2 cellular contexts compared by ENCODE assay signal in the genomic region with DNA sequence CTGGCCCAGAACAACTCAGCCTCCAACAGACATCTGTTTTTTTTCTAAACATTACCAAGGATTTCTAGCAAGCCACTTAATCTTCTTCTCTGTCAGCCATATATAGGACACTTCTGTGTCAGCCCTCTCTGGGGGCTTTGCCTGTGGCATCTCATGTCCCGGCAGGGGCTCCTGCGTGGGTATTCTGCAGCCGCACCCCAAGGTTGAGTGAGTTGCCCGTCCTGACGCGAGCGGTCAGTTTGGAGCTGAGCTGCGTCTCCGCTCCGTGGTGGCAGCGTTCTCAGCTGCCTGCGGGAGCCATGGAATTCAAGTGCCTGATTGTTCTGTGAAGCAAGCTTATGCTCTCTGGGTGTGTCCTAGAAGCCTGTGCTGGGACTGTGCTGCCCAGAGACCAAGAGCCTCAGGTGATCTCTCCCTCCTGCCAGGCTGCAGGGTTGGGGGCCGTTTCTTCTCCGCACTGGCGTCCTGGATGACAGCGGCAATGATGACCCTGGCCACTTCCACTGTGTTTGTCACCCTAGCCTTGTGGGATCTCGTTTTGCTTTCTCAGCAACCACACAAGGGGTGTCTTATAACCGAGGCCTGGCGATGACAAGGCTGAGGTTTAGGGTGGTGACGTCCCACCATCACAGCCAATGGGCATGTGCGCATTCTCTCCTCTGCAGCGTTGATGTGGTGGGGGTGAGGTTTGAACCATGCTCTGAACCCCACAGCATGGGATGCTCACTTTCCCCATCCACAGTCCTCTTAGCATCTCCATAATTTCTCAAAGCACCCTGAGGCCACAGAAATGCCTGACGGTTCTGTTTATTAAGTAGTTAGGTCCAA.
TF ChIP-seq lines count a peak whose summit lies in the region.

No MANE protein-coding gene starts in this region.

TF ChIP-seq in GM23338, 12 proteins besides CTCF, POLR2A, EP300 and RAD21 (continued from another document):
- TF ChIP-seq, protein P1, sequence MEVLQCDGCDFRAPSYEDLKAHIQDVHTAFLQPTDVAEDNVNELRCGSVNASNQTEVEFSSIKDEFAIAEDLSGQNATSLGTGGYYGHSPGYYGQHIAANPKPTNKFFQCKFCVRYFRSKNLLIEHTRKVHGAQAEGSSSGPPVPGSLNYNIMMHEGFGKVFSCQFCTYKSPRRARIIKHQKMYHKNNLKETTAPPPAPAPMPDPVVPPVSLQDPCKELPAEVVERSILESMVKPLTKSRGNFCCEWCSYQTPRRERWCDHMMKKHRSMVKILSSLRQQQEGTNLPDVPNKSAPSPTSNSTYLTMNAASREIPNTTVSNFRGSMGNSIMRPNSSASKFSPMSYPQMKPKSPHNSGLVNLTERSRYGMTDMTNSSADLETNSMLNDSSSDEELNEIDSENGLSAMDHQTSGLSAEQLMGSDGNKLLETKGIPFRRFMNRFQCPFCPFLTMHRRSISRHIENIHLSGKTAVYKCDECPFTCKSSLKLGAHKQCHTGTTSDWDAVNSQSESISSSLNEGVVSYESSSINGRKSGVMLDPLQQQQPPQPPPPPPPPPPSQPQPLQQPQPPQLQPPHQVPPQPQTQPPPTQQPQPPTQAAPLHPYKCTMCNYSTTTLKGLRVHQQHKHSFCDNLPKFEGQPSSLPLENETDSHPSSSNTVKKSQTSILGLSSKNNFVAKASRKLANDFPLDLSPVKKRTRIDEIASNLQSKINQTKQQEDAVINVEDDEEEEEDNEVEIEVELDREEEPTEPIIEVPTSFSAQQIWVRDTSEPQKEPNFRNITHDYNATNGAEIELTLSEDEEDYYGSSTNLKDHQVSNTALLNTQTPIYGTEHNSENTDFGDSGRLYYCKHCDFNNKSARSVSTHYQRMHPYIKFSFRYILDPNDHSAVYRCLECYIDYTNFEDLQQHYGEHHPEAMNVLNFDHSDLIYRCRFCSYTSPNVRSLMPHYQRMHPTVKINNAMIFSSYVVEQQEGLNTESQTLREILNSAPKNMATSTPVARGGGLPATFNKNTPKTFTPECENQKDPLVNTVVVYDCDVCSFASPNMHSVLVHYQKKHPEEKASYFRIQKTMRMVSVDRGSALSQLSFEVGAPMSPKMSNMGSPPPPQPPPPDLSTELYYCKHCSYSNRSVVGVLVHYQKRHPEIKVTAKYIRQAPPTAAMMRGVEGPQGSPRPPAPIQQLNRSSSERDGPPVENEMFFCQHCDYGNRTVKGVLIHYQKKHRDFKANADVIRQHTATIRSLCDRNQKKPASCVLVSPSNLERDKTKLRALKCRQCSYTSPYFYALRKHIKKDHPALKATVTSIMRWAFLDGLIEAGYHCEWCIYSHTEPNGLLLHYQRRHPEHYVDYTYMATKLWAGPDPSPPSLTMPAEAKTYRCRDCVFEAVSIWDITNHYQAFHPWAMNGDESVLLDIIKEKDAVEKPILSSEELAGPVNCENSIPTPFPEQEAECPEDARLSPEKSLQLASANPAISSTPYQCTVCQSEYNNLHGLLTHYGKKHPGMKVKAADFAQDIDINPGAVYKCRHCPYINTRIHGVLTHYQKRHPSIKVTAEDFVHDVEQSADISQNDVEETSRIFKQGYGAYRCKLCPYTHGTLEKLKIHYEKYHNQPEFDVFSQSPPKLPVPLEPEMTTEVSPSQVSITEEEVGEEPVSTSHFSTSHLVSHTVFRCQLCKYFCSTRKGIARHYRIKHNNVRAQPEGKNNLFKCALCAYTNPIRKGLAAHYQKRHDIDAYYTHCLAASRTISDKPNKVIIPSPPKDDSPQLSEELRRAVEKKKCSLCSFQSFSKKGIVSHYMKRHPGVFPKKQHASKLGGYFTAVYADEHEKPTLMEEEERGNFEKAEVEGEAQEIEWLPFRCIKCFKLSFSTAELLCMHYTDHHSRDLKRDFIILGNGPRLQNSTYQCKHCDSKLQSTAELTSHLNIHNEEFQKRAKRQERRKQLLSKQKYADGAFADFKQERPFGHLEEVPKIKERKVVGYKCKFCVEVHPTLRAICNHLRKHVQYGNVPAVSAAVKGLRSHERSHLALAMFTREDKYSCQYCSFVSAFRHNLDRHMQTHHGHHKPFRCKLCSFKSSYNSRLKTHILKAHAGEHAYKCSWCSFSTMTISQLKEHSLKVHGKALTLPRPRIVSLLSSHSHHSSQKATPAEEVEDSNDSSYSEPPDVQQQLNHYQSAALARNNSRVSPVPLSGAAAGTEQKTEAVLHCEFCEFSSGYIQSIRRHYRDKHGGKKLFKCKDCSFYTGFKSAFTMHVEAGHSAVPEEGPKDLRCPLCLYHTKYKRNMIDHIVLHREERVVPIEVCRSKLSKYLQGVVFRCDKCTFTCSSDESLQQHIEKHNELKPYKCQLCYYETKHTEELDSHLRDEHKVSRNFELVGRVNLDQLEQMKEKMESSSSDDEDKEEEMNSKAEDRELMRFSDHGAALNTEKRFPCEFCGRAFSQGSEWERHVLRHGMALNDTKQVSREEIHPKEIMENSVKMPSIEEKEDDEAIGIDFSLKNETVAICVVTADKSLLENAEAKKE (CRISPR knock-in tag; IDR thresholded peaks at IDR 0.05) = no peak
- TF ChIP-seq ZNF114 (CRISPR knock-in tag; IDR thresholded peaks at IDR 0.05) (no peak), JUNB (IDR thresholded peaks at IDR 0.05; ENCODE audit: unreplicated experiment) (no peak), STAT1 (IDR thresholded peaks at IDR 0.05; ENCODE audit: unreplicated experiment) (no peak)
- TF ChIP-seq, protein P2, sequence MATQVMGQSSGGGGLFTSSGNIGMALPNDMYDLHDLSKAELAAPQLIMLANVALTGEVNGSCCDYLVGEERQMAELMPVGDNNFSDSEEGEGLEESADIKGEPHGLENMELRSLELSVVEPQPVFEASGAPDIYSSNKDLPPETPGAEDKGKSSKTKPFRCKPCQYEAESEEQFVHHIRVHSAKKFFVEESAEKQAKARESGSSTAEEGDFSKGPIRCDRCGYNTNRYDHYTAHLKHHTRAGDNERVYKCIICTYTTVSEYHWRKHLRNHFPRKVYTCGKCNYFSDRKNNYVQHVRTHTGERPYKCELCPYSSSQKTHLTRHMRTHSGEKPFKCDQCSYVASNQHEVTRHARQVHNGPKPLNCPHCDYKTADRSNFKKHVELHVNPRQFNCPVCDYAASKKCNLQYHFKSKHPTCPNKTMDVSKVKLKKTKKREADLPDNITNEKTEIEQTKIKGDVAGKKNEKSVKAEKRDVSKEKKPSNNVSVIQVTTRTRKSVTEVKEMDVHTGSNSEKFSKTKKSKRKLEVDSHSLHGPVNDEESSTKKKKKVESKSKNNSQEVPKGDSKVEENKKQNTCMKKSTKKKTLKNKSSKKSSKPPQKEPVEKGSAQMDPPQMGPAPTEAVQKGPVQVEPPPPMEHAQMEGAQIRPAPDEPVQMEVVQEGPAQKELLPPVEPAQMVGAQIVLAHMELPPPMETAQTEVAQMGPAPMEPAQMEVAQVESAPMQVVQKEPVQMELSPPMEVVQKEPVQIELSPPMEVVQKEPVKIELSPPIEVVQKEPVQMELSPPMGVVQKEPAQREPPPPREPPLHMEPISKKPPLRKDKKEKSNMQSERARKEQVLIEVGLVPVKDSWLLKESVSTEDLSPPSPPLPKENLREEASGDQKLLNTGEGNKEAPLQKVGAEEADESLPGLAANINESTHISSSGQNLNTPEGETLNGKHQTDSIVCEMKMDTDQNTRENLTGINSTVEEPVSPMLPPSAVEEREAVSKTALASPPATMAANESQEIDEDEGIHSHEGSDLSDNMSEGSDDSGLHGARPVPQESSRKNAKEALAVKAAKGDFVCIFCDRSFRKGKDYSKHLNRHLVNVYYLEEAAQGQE (IDR thresholded peaks at IDR 0.05; ENCODE audit: unreplicated experiment) = no peak

TF ChIP-seq in WTC11, 78 proteins besides CTCF, POLR2A, EP300 and RAD21 (continued from another document):
- TF ChIP-seq, protein P3, sequence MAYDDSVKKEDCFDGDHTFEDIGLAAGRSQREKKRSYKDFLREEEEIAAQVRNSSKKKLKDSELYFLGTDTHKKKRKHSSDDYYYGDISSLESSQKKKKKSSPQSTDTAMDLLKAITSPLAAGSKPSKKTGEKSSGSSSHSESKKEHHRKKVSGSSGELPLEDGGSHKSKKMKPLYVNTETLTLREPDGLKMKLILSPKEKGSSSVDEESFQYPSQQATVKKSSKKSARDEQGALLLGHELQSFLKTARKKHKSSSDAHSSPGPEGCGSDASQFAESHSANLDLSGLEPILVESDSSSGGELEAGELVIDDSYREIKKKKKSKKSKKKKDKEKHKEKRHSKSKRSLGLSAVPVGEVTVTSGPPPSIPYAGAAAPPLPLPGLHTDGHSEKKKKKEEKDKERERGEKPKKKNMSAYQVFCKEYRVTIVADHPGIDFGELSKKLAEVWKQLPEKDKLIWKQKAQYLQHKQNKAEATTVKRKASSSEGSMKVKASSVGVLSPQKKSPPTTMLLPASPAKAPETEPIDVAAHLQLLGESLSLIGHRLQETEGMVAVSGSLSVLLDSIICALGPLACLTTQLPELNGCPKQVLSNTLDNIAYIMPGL (CRISPR knock-in tag; IDR thresholded peaks at IDR 0.05) = no peak
- TF ChIP-seq, protein P4, sequence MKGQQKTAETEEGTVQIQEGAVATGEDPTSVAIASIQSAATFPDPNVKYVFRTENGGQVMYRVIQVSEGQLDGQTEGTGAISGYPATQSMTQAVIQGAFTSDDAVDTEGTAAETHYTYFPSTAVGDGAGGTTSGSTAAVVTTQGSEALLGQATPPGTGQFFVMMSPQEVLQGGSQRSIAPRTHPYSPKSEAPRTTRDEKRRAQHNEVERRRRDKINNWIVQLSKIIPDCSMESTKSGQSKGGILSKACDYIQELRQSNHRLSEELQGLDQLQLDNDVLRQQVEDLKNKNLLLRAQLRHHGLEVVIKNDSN (CRISPR knock-in tag; IDR thresholded peaks at IDR 0.05) = no peak
- TF ChIP-seq, protein P5, sequence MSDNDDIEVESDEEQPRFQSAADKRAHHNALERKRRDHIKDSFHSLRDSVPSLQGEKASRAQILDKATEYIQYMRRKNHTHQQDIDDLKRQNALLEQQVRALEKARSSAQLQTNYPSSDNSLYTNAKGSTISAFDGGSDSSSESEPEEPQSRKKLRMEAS (CRISPR knock-in tag; IDR thresholded peaks at IDR 0.05) = no peak
- no peak for TF ChIP-seq TEAD1 (CRISPR knock-in tag; IDR thresholded peaks at IDR 0.05)
- TF ChIP-seq KAT7 (CRISPR knock-in tag; IDR thresholded peaks at IDR 0.05; ENCODE audit: borderline replicate concordance) = no peak
- TF ChIP-seq ZNF263 (CRISPR knock-in tag; IDR thresholded peaks at IDR 0.05; ENCODE audit: low read depth) = no peak
